ENCODE assay signal across 17 cellular contexts in the genomic region with DNA sequence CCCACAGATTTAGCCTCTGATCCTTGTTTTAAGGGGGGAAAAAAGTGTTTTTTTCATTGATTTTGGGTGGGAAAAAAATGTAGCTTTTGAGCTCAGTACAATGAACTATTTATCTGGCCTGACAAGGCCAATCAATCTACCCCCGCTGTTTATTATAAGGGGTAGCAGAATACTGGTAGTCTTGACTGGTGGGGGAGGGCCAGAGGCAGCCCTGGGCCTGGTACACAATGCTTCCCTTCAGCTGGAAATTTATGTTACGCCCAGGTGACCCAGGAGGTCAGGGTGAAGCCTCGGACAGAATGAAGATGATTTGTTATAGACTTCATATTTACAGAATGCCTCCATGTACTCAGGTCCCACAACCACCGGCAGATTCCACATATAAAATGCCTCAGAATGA.
DNase-seq lines count a peak whose midpoint lies in the region; ATAC-seq and TF ChIP-seq lines count a peak whose summit lies in the region.
"Had no signal": no experiment of that assay in that cellular context is flagged by ENCODE, and none has a peak within 500 bp of the region (broad histone marks: within the 10 kb centered on the region; RNA-seq: fewer than 3 reads in every experiment).

No MANE protein-coding gene starts in this region.

- peak overlapping the region; percentile 74; the same call in 1 of the 2 replicates for H3K4me2 ChIP-seq in BLaER1

- H3K27ac Mint-ChIP-seq in T-cell (peak overlapping the region; percentile 85 to 91), immature natural killer cell (peak overlapping the region; percentile 48 to 88 (median 74))
- H3K27ac Mint-ChIP-seq in T-helper 2 cell treated with Interferon-gamma antibody and Interleukin-4, amounts not matched to agents 5 μg/mL and 100 μg/mL, for 36 hours: no peak overlapping the region

- in situ Hi-C loops in GM13977 (cut with MboI; ENCODE audit: low pct_unique_long_range_greater_than_20kb, low sequenced_read_pairs, unreplicated experiment): no loop called here

- peaks cover 0 to under 1% (median 0%) of the 10 kb centered on the region in 3 donors for H3K9me3 Mint-ChIP-seq in T-cell
- H3K9me3 Mint-ChIP-seq in immature natural killer cell: peaks cover 0 to 2% (median 0%) of the 10 kb centered on the region in 6 donors
- H3K9me3 Mint-ChIP-seq in T-helper 2 cell treated with Interferon-gamma antibody and Interleukin-4, amounts not matched to agents 5 μg/mL and 100 μg/mL, for 36 hours: no peaks in the 10 kb centered on the region

- peaks cover 3% of the 10 kb centered on the region; the same call in 1 of the 2 replicates for H3K9me3 ChIP-seq in BLaER1
- H3K9me3 ChIP-seq: ascending aorta had no signal

- peaks cover 75% of the 10 kb centered on the region for H3K4me1 ChIP-seq in BLaER1
- H3K4me1 ChIP-seq: ascending aorta had no signal

- no peak overlapping the region for H3K4me3 ChIP-seq in BLaER1
- H3K4me3 ChIP-seq: ascending aorta had no signal

- H3K4me1 Mint-ChIP-seq in T-cell (peaks cover 80 to 94% (median 92%) of the 10 kb centered on the region in 3 donors), immature natural killer cell (peaks cover 88 to 94% of the 10 kb centered on the region in 2 donors)
- peaks cover 74% of the 10 kb centered on the region for H3K4me1 Mint-ChIP-seq in T-helper 2 cell treated with Interferon-gamma antibody and Interleukin-4, amounts not matched to agents 5 μg/mL and 100 μg/mL, for 36 hours (ENCODE audit: low read depth)

- no peaks in the 10 kb centered on the region for H3K27me3 ChIP-seq in BLaER1
- H3K27me3 ChIP-seq: ascending aorta had no signal

- ATAC-seq in T-cell (replicated peaks in 1 of 4): no peak
- ATAC-seq: left colon, PC-3 had no signal

- no peaks in the 10 kb centered on the region for H4K20me1 ChIP-seq in BLaER1

- no peak overlapping the region for H3K9ac ChIP-seq in BLaER1

- DNase-seq in COLO829 (ENCODE audit: low spot score) (peak; percentile 62), T-cell (no peak), immature natural killer cell (no peak), substantia nigra (lab: John Stamatoyannopoulos, UW) (no peak), GM13977 (ENCODE audit: low spot score) (no peak)
- DNase-seq in T-helper 2 cell treated with Interferon-gamma antibody and Interleukin-4, amounts not matched to agents 5 μg/mL and 100 μg/mL, for 36 hours (ENCODE audit: low spot score): no peak
- no peak for DNase-seq in stimulated activated CD4-positive, alpha-beta T cell treated with anti-CD3 and anti-CD28 coated beads, Interleukin-4, amount 100 ng/mL, for 4 hours
- DNase-seq: activated gamma-delta T cell; COR-L47; effector CD4-positive, alpha-beta T cell; GOT3; left colon; NCI-H1417; NCI-H526 treated with DMSO at 0.1 percent for 48 hours; PC-3 had no signal

- POLR2A ChIA-PET in T-cell (lab: Charles Lee): interaction anchor here in 1 of 2 donors (0.7 kb wide), 1 partner anchor 95 kb away, joined by 3 read pairs; no protein-coding TSS in a partner anchor

- peaks cover 22% of the 10 kb centered on the region for H3K36me3 Mint-ChIP-seq in T-cell
- peaks cover 1 to 6% (median 2%) of the 10 kb centered on the region in 3 donors for H3K36me3 Mint-ChIP-seq in immature natural killer cell
- peaks cover 56% of the 10 kb centered on the region for H3K36me3 Mint-ChIP-seq in T-helper 2 cell treated with Interferon-gamma antibody and Interleukin-4, amounts not matched to agents 5 μg/mL and 100 μg/mL, for 36 hours (ENCODE audit: low read depth)

- no peak overlapping the region for H3K4me3 Mint-ChIP-seq in T-cell
- H3K4me3 Mint-ChIP-seq in immature natural killer cell: no peak overlapping the region
- H3K4me3 Mint-ChIP-seq in T-helper 2 cell treated with Interferon-gamma antibody and Interleukin-4, amounts not matched to agents 5 μg/mL and 100 μg/mL, for 36 hours: no peak overlapping the region

- no peak for TF ChIP-seq CTCF in GM13977 (IDR thresholded peaks at IDR 0.05; ENCODE audit: extremely low read depth, insufficient read depth, missing control alignments)

- peaks cover 11% of the 10 kb centered on the region; the same call in 1 of the 2 replicates for H3K36me3 ChIP-seq in BLaER1
- H3K36me3 ChIP-seq: ascending aorta had no signal

- H3K27me3 Mint-ChIP-seq in T-cell (no peaks in the 10 kb centered on the region), immature natural killer cell (ENCODE audit: low read depth in 3 of 3) (peaks cover 4 to 15% (median 12%) of the 10 kb centered on the region in 3 donors)
- H3K27me3 Mint-ChIP-seq in T-helper 2 cell treated with Interferon-gamma antibody and Interleukin-4, amounts not matched to agents 5 μg/mL and 100 μg/mL, for 36 hours (ENCODE audit: low read depth): no peaks in the 10 kb centered on the region

- CTCF ChIA-PET in T-cell (lab: Charles Lee): interaction anchor here in 1 of 2 donors (2.3 kb wide), 1 partner anchor 52 kb away, joined by 4 read pairs; no protein-coding TSS in a partner anchor

- H3K27ac ChIP-seq in BLaER1: peak overlapping the region; percentile 19; the same call in 1 of the 2 replicates
- H3K27ac ChIP-seq in substantia nigra (ENCODE audit: low read depth, low read length, poor library complexity, severe bottlenecking): no peak overlapping the region
- H3K27ac ChIP-seq: ascending aorta had no signal
